ENCODE assay signal across 13 cellular contexts in genomic region chr1:53799141-53799540, GRCh38. TPM values are rescaled to one million over a fixed set of nuclear protein-coding genes. Genes with fewer than 3 reads are reported as not detected.
DNase-seq lines count a peak whose midpoint lies in the region; ATAC-seq and TF ChIP-seq lines count a peak whose summit lies in the region.
"Had no signal": no experiment of that assay in that cellular context is flagged by ENCODE, and none has a peak within 500 bp of the region (broad histone marks: within the 10 kb centered on the region; RNA-seq: fewer than 3 reads in every experiment).

No MANE protein-coding gene starts in this region.

- peaks cover 55% of the 10 kb centered on the region for H3K4me1 ChIP-seq in SJSA1 (replicated peaks)
- H3K4me1 ChIP-seq: Caco-2 had no signal

- H3K27ac ChIP-seq in SJSA1 (peak overlapping the region; percentile 68), brain microvascular endothelial cell (no peak overlapping the region)

- in situ Hi-C loops in brain microvascular endothelial cell (cut with HindIII; ENCODE audit: low pct_ligation_motif_present, low sequenced_read_pairs) = no loop called here

- TF ChIP-seq CTCF in fibroblast of the aortic adventitia (IDR thresholded peaks at IDR 0.05; ENCODE audit: insufficient read depth, low read length) (no peak), brain microvascular endothelial cell (IDR thresholded peaks at IDR 0.05; ENCODE audit: low read depth, low read length, missing control alignments) (no peak)

- no peak for ATAC-seq in GM18907 (IDR thresholded peaks at IDR 0.05; ENCODE audit: unreplicated experiment)

- no peaks in the 10 kb centered on the region for H3K9me3 ChIP-seq in SJSA1 (replicated peaks)
- H3K9me3 ChIP-seq: Caco-2 had no signal

- H3K27me3 ChIP-seq in SJSA1 (replicated peaks) (no peaks in the 10 kb centered on the region), brain microvascular endothelial cell (replicated peaks) (no peaks in the 10 kb centered on the region)

- H3K4me3 ChIP-seq in SJSA1 (no peak overlapping the region), fibroblast of the aortic adventitia (ENCODE audit: low read depth, low read length) (no peak overlapping the region), brain microvascular endothelial cell (ENCODE audit: low read depth, low read length) (no peak overlapping the region)

- H3K36me3 ChIP-seq in SJSA1 (peaks cover 67% of the 10 kb centered on the region), brain microvascular endothelial cell (replicated peaks) (no peaks in the 10 kb centered on the region)

- DNase-seq in COLO829 (ENCODE audit: low spot score) = peak; percentile 13
- peak in 1 of 2 experiments; percentile 34 for DNase-seq in SJSA1 (ENCODE audit: low read depth in 1 of 2, low spot score in 2 of 2)
- DNase-seq in fibroblast of the aortic adventitia (ENCODE audit: low read depth) = peak; percentile 4
- DNase-seq in pulmonary artery endothelial cell (ENCODE audit: low read depth, low spot score) = peak; percentile 43
- DNase-seq in brain microvascular endothelial cell = no peak
- no peak for DNase-seq in effector CD8-positive, alpha-beta T cell (lab: John Stamatoyannopoulos, UW)
- DNase-seq: Caco-2, H9, NCI-H1436, NCI-H2029, NCI-H2171 treated with DMSO at 0.1 percent for 48 hours, NCI-H446 treated with DMSO at 0.1 percent for 48 hours had no signal

RNA-seq across cellular contexts. Expression of gene NDC1, which starts 39.0 kb away (rescaled TPM):
- 60.5 and 65.0 TPM in 2 replicates for total RNA-seq in SJSA1 (2014; rRNA removed; shearing (Covaris generic))
- total RNA-seq in fibroblast of the aortic adventitia (ENCODE audit: low replicate concordance) = 4.7 and 35.2 TPM in 2 replicates
- 29.7 and 52.5 TPM in 2 replicates for total RNA-seq in pulmonary artery endothelial cell

Comparison
In these comparisons a context has a peak if more than half of its experiments do, and no peak if none do; other contexts are left out.
1. DNase-seq: peak in COLO829 (single experiment), fibroblast of the aortic adventitia (single experiment) and pulmonary artery endothelial cell (single experiment); none in brain microvascular endothelial cell (single experiment) and effector CD8-positive, alpha-beta T cell (single experiment).